In the genomic region with DNA sequence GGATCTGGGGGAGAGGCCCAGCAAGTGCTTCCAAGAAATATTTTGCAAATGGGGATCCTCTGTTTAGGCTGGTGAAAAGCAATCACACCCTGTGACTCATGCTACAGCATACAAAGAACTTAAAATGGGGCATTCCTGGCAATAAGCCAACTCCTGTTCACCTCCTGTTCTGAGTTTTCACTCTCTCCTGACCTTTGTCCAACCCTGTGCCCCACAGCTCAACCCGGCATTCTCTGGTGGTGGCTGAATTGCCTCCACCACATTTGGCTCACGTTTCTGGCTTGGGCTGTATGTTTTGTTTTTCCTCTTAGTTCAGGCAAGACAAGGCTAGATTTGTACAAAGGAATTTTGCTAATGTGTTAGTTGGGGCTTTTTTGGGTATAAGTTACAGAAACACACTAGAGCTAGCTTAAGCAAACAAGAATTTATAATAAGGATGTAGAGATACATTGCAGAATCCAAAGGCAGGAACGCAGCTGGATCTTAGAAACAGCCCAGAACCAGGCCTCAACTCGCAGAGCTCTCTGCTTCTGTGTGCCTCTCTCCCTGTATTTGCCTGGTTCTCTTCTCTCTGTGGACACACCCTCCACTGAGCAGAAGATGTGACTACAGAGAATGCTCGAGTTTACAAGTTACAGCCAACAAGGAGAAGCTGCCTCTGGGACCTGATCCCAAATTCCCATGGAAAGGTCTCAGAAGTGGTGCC, we compare ENCODE assay signal across 9 cellular contexts. TPM values are rescaled to one million over a fixed set of nuclear protein-coding genes. Genes with fewer than 3 reads are reported as not detected.
DNase-seq lines count a peak whose midpoint lies in the region; ATAC-seq and TF ChIP-seq lines count a peak whose summit lies in the region.
"Had no signal": no experiment of that assay in that cellular context is flagged by ENCODE, and none has a peak within 500 bp of the region (broad histone marks: within the 10 kb centered on the region; RNA-seq: fewer than 3 reads in every experiment).

No MANE protein-coding gene starts in this region.

- no peaks in the 10 kb centered on the region for H3K36me3 ChIP-seq in prostate gland

- POLR2A ChIA-PET in RWPE1 (lab: Yijun Ruan, JAX; ENCODE audit: low non-redundant PET) = no interaction called here

- no peak for TF ChIP-seq CTCF in RWPE1 (conservative IDR thresholded peaks at IDR 0.05; ENCODE audit: low read depth)
- TF ChIP-seq CTCF in fibroblast of villous mesenchyme (IDR thresholded peaks at IDR 0.05; ENCODE audit: insufficient read depth, low read depth, low read length) = no peak
- no peak for TF ChIP-seq CTCF in prostate gland (IDR thresholded peaks at IDR 0.05)

- H3K27ac ChIP-seq in RWPE1 = peak overlapping the region; percentile 89
- H3K27ac ChIP-seq in prostate gland = peak overlapping the region; percentile 57 to 71
- H3K27ac ChIP-seq: KMS-11 had no signal

- 14% methylated on average over 5 of the region's 5 CpGs for WGBS in prostate gland

- H3K9me3 ChIP-seq in prostate gland = no peaks in the 10 kb centered on the region

- peaks cover 10% of the 10 kb centered on the region for H3K4me1 ChIP-seq in prostate gland (replicated peaks)

- DNase-seq in DMS53 (lab: John Stamatoyannopoulos, UW) = peak; percentile 44
- DNase-seq in RWPE1 (ENCODE audit: low spot score) = peak; percentile 96
- peak; percentile 80 for DNase-seq in fibroblast of villous mesenchyme (ENCODE audit: low read depth)
- DNase-seq in prostate gland (ENCODE audit: low spot score) = peak; percentile 84
- DNase-seq in NCI-H524 treated with DMSO at 0.1 percent for 48 hours (lab: John Stamatoyannopoulos, UW) = no peak
- no peak for DNase-seq in kidney glomerular epithelial cell (lab: John Stamatoyannopoulos, UW)
- no peak for DNase-seq in GF-D8 (lab: John Stamatoyannopoulos, UW)

- CTCF ChIA-PET in RWPE1 (lab: Yijun Ruan, JAX) = interaction anchor here (0.5 to 0.9 kb wide), 6 partner anchors 17 to 413 kb away, joined by 3 to 7 read pairs (median 3); a partner anchor contains a TSS

- no peaks in the 10 kb centered on the region for H3K27me3 ChIP-seq in prostate gland (replicated peaks; ENCODE audit: insufficient read depth)

- no peak overlapping the region for H3K4me3 ChIP-seq in fibroblast of villous mesenchyme (ENCODE audit: low read depth, low read length)
- no peak overlapping the region for H3K4me3 ChIP-seq in prostate gland

- intact Hi-C loops in prostate gland (cut with DNase I) = no loop called here

- TF ChIP-seq POLR2A in prostate gland (IDR thresholded peaks at IDR 0.05) = no peak

- ATAC-seq in HG03045 (IDR thresholded peaks at IDR 0.05; ENCODE audit: unreplicated experiment) = no peak

RNA-seq across cellular contexts. Expression of a gene that starts 9.4 kb away (rescaled TPM):
- total RNA-seq in fibroblast of villous mesenchyme (31.1 and 33.8 TPM in 2 replicates), prostate gland (10 to 100 TPM; 18.0 to 38.1 TPM)

RNA-seq across cellular contexts. Expression of a gene that starts 18.6 kb away (rescaled TPM):
- total RNA-seq in fibroblast of villous mesenchyme = 0.64 and 1.7 TPM in 2 replicates
- total RNA-seq in prostate gland = 10 to 100 TPM; 13.5 to 46.1 TPM

RNA-seq across cellular contexts. Expression of a gene that starts 40.6 kb away (rescaled TPM):
- total RNA-seq in fibroblast of villous mesenchyme = 13.4 and 13.9 TPM in 2 replicates
- 10 to 100 TPM; 29.1 to 51.6 TPM for total RNA-seq in prostate gland

Comparison
In these comparisons a context has a peak if more than half of its experiments do, and no peak if none do; other contexts are left out.
1. DNase-seq: peak in DMS53 (single experiment), RWPE1 (single experiment), fibroblast of villous mesenchyme (single experiment) and prostate gland (single experiment); none in NCI-H524 treated with DMSO at 0.1 percent for 48 hours (single experiment), kidney glomerular epithelial cell (single experiment) and GF-D8 (single experiment).